19 cellular contexts compared by ENCODE assay signal in genomic region chr16:6576646-6577045, GRCh38.
DNase-seq lines count a peak whose midpoint lies in the region; ATAC-seq and TF ChIP-seq lines count a peak whose summit lies in the region.
"Had no signal": no experiment of that assay in that cellular context is flagged by ENCODE, and none has a peak within 500 bp of the region (broad histone marks: within the 10 kb centered on the region; RNA-seq: fewer than 3 reads in every experiment).

No MANE protein-coding gene starts in this region.

- ATAC-seq in sciatic nerve (peak; percentile 74), HG03571 (IDR thresholded peaks at IDR 0.05; ENCODE audit: unreplicated experiment) (no peak)
- ATAC-seq: A549 had no signal

- intact Hi-C loops in sciatic nerve (cut with DNase I): no loop called here

- TF ChIP-seq CTCF in GM13976 (IDR thresholded peaks at IDR 0.05; ENCODE audit: borderline replicate concordance, control extremely low read depth, extremely low read depth, insufficient read depth, missing control alignments): no peak

- DNase-seq in NCI-H2227 treated with DMSO at 0.1 percent for 48 hours (lab: John Stamatoyannopoulos, UW) (peak; percentile 12), NCI-H2227 (lab: John Stamatoyannopoulos, UW; ENCODE audit: unreplicated experiment) (no peak), G401 (ENCODE audit: low spot score) (peak; percentile 63), left kidney (ENCODE audit: low read depth, low spot score) (peak; percentile 33), sciatic nerve (ENCODE audit: low spot score) (no peak), GM13976 (ENCODE audit: low spot score) (no peak)
- DNase-seq: 8988T; ACHN; AML-193; BE2C; CD4-positive, alpha-beta T cell; CD8-positive, alpha-beta memory T cell; DMS53; DMS79 treated with DMSO at 0.1 percent for 48 hours; GM23248; H7; HCEC 1CT had no signal

- in situ Hi-C loops in G401 (cut with HindIII; ENCODE audit: low sequenced_read_pairs) (no loop called here), GM13976 (cut with MboI; ENCODE audit: low sequenced_read_pairs, unreplicated experiment) (no loop called here)

Comparison
In these comparisons a context has a peak if more than half of its experiments do, and no peak if none do; other contexts are left out.
1. DNase-seq: peak in NCI-H2227 treated with DMSO at 0.1 percent for 48 hours (single experiment), G401 (single experiment) and left kidney (single experiment); none in NCI-H2227 (single experiment), sciatic nerve (single experiment) and GM13976 (single experiment).